ENCODE assay signal across 15 cellular contexts in the genomic region with DNA sequence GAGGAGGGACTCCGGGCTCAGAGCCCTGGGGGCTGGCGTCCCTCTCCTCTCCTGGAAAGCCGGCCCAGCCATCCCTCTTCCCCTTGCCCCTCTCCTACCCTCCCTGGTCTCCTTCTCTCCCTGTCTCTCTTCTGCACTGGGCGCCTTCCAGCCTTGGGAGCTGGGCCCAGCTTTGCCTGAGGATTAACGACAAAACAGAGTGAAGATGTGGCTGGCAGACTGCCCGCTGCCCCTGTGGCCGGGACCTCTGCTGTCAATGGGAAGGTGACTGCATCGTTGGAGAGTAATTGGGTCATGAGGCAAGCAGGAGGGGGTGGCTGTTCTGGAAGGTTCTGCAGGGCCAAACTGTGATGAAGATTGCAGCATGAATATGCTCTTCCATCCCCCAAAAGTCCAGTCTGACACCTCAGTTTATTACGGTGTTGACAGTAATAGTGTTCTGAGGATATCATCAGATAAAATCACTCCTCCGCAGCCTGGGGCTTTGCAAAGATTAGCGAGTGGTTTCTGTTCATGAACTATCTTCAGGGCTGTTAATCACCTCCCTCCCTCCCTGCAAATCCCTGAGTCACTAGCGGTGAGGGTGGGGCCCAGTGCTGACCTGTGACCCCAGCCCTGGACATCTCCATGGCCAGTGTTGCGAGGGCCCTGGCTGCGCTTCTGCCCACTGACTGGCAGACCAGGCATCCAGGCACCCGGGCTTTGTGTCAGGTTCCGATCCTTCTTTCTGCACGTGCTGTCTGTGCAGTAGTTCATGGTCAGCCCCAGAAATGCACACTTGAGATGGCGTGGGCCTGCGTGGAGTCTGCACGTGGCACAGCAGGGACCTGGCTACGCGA. TPM values are rescaled to one million over a fixed set of nuclear protein-coding genes. Genes with fewer than 3 reads are reported as not detected.
DNase-seq lines count a peak whose midpoint lies in the region; ATAC-seq and TF ChIP-seq lines count a peak whose summit lies in the region.
"Had no signal": no experiment of that assay in that cellular context is flagged by ENCODE, and none has a peak within 500 bp of the region (broad histone marks: within the 10 kb centered on the region; RNA-seq: fewer than 3 reads in every experiment).

No MANE protein-coding gene starts in this region.

- H3K27me3 ChIP-seq in Peyer's patch = no peaks in the 10 kb centered on the region
- no peaks in the 10 kb centered on the region for H3K27me3 ChIP-seq in gastroesophageal sphincter
- H3K27me3 ChIP-seq in sigmoid colon = no peaks in the 10 kb centered on the region
- H3K27me3 ChIP-seq: transverse colon had no signal

- no peaks in the 10 kb centered on the region for H3K36me3 ChIP-seq in Peyer's patch
- H3K36me3 ChIP-seq in gastroesophageal sphincter = no peaks in the 10 kb centered on the region
- H3K36me3 ChIP-seq in sigmoid colon = no peaks in the 10 kb centered on the region
- H3K36me3 ChIP-seq: transverse colon had no signal

- ATAC-seq in gastroesophageal sphincter (peak; percentile 11), HG03135 (IDR thresholded peaks at IDR 0.05; ENCODE audit: unreplicated experiment) (no peak)
- ATAC-seq: esophagus mucosa had no signal

- H3K27ac ChIP-seq in Peyer's patch (peak overlapping the region in 1 of 4 donors; percentile 19), gastroesophageal sphincter (peak overlapping the region in 2 of 4 donors; percentile 39 to 41), sigmoid colon (no peak overlapping the region)

- no peak for TF ChIP-seq EP300 in gastroesophageal sphincter (IDR thresholded peaks at IDR 0.05)
- TF ChIP-seq EP300 in sigmoid colon (IDR thresholded peaks at IDR 0.05) = no peak

- intact Hi-C loops in sigmoid colon (cut with DNase I) = no loop called here

- DNase-seq in NCI-H1092 treated with DMSO at 0.1 percent for 48 hours (lab: John Stamatoyannopoulos, UW) (peak; percentile 17), NCI-H1092 (lab: John Stamatoyannopoulos, UW) (no peak), Peyer's patch (peak in 2 of 3 donors; percentile 38 to 39), sigmoid colon (peak; percentile 74), glomerular visceral epithelial cell (ENCODE audit: extremely low spot score) (no peak)
- no peak for DNase-seq in stimulated activated CD4-positive, alpha-beta T cell treated with anti-CD3 and anti-CD28 coated beads, Interleukin-4, amount 100 ng/mL, for 4 hours
- DNase-seq: 8988T, DMS53, Karpas-422, kidney glomerular epithelial cell, transverse colon had no signal

- H3K4me3 ChIP-seq in Peyer's patch = no peak overlapping the region
- no peak overlapping the region for H3K4me3 ChIP-seq in gastroesophageal sphincter
- H3K4me3 ChIP-seq in sigmoid colon = no peak overlapping the region
- H3K4me3 ChIP-seq: transverse colon had no signal

- no peak for TF ChIP-seq CTCF in Peyer's patch (IDR thresholded peaks at IDR 0.05)
- TF ChIP-seq CTCF in gastroesophageal sphincter (IDR thresholded peaks at IDR 0.05) = no peak
- TF ChIP-seq CTCF in sigmoid colon (IDR thresholded peaks at IDR 0.05) = no peak

- H3K4me1 ChIP-seq in Peyer's patch = no peaks in the 10 kb centered on the region
- peaks cover 0 to 15% (median 4%) of the 10 kb centered on the region in 3 donors for H3K4me1 ChIP-seq in gastroesophageal sphincter
- H3K4me1 ChIP-seq in sigmoid colon = peaks cover 0 to 7% (median 0%) of the 10 kb centered on the region in 4 donors

- 33 to 52% methylated on average over 3 of the region's 22 CpGs for WGBS in gastroesophageal sphincter (ENCODE audit: low coverage in 1 of 2), 2 donors
- WGBS in sigmoid colon, 2 donors = 82 to 87% methylated on average over 22 of the region's 22 CpGs

- H3K9me3 ChIP-seq in Peyer's patch = no peaks in the 10 kb centered on the region
- no peaks in the 10 kb centered on the region for H3K9me3 ChIP-seq in gastroesophageal sphincter
- H3K9me3 ChIP-seq in sigmoid colon = no peaks in the 10 kb centered on the region
- H3K9me3 ChIP-seq: transverse colon had no signal

- TF ChIP-seq POLR2A in Peyer's patch (IDR thresholded peaks at IDR 0.05) (no peak), gastroesophageal sphincter (IDR thresholded peaks at IDR 0.05) (no peak), sigmoid colon (IDR thresholded peaks at IDR 0.05) (no peak)

RNA-seq across cellular contexts. Expression of a gene that starts 23.0 kb away (rescaled TPM):
- under 1 TPM in 1 of 4 donors, not detected in 3; 0.54 TPM for total RNA-seq in Peyer's patch
- total RNA-seq in gastroesophageal sphincter = not detected
- under 1 TPM in 1 of 4 donors, not detected in 3; 0.16 TPM for total RNA-seq in sigmoid colon
- polyA plus RNA-seq in sigmoid colon = under 1 TPM in 1 of 3 donors, not detected in 2; 0.19 TPM
- total RNA-seq: esophagus mucosa, SK-MEL-5 had no signal

RNA-seq across cellular contexts. Expression of a gene that starts 33.8 kb away (rescaled TPM):
- 1 to 10 TPM in 2 of 4 donors, not detected in 2; 1.6 to 2.7 TPM for total RNA-seq in Peyer's patch
- under 1 TPM in 2 of 4 donors, not detected in 2; 0.19 to 0.54 TPM for total RNA-seq in gastroesophageal sphincter
- total RNA-seq in sigmoid colon = under 1 TPM in 3 of 4 donors, not detected in 1; 0.14 to 0.99 (median 0.36) TPM
- 1 to 10 TPM in 1 of 3 donors, not detected in 2; 3.2 TPM for polyA plus RNA-seq in sigmoid colon
- total RNA-seq: SK-MEL-5 had no signal

Comparison
In these comparisons a context has a peak if more than half of its experiments do, and no peak if none do; other contexts are left out.
1. DNase-seq: peak in NCI-H1092 treated with DMSO at 0.1 percent for 48 hours (single experiment), Peyer's patch (2 of 3) and sigmoid colon (single experiment); none in NCI-H1092 (single experiment), stimulated activated CD4-positive, alpha-beta T cell treated with anti-CD3 and anti-CD28 coated beads, Interleukin-4, amount 100 ng/mL, for 4 hours (0 of 2) and glomerular visceral epithelial cell (single experiment).